Comparison of ENCODE assay signal across 8 cellular contexts in the genomic region with DNA sequence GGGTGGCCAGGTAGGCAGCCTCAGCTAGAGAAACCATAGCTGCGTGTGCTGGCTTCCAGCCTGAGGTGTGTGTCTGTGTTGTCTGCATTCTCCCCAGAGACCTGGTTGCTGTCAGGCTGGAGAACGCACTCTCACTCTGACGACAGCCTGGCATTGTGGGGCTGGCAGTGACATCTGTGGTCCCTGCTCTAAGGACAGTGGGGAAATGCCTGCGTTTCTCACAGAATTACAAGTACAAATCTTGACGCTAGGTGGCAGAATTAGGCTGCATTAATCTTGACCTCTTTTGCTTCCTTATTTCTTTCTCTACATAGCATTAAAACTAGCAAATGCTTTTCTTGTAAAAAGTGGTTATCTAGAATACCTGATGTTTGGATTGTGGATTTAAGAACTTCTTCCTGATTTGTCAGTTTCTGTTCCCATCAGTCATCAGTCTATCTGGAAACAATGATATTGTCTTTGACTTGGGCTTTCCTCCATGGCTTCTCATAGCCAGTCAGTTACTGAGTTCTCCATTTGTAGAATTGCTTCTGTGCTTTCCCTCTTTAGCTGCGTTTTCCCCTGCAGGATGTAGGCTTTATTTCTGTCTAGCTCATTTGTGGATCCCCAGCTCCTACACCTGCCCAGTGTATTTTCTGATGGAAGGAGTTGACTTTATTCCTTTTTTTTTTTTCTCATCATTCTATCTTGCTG.
DNase-seq lines count a peak whose midpoint lies in the region; ATAC-seq and TF ChIP-seq lines count a peak whose summit lies in the region.

No MANE protein-coding gene starts in this region.

- no peaks in the 10 kb centered on the region for H3K27me3 ChIP-seq in RWPE2 (ENCODE audit: insufficient read depth, poor library complexity, severe bottlenecking)
- H3K27me3 ChIP-seq in dorsolateral prefrontal cortex, result no peaks in the 10 kb centered on the region
- H3K27me3 ChIP-seq in right lobe of liver, result no peaks in the 10 kb centered on the region

- H3K9me3 ChIP-seq in RWPE2 (ENCODE audit: severe bottlenecking) (no peaks in the 10 kb centered on the region), right lobe of liver (no peaks in the 10 kb centered on the region)

- H3K9me3 Mint-ChIP-seq in activated CD4-positive, alpha-beta T cell treated with anti-CD3 and anti-CD28 coated beads for 36 hours (ENCODE audit: low read depth), result no peaks in the 10 kb centered on the region
- no peaks in the 10 kb centered on the region for H3K9me3 Mint-ChIP-seq in type B pancreatic cell

- no peak for TF ChIP-seq POLR2A in right lobe of liver (IDR thresholded peaks at IDR 0.05)

- no peaks in the 10 kb centered on the region for H3K36me3 Mint-ChIP-seq in activated CD4-positive, alpha-beta T cell treated with anti-CD3 and anti-CD28 coated beads for 36 hours (ENCODE audit: low read depth)
- peaks cover 4% of the 10 kb centered on the region for H3K36me3 Mint-ChIP-seq in type B pancreatic cell

- no peak overlapping the region for H3K27ac ChIP-seq in RWPE2 (ENCODE audit: poor library complexity, severe bottlenecking)
- no peak overlapping the region for H3K27ac ChIP-seq in dorsolateral prefrontal cortex
- H3K27ac ChIP-seq in right lobe of liver, result no peak overlapping the region

- H3K4me3 ChIP-seq in RWPE2 (ENCODE audit: severe bottlenecking) (no peak overlapping the region), dorsolateral prefrontal cortex (peak overlapping the region in 1 of 59 donors; percentile 8), right lobe of liver (no peak overlapping the region)

- TF ChIP-seq EP300 in Ishikawa (IDR thresholded peaks at IDR 0.05; ENCODE audit: borderline replicate concordance), result no peak

- WGBS in right lobe of liver (ENCODE audit: insufficient coverage, low coverage, low lambda C conversion rate, missing lambda C conversion rate), result 3% methylated on average over 3 of the region's 6 CpGs

- TF ChIP-seq CTCF in RWPE2 (IDR thresholded peaks at IDR 0.05; ENCODE audit: poor library complexity, severe bottlenecking) (peak; percentile 75), dorsolateral prefrontal cortex (IDR thresholded peaks at IDR 0.05 in 54 of 56, conservative IDR thresholded peaks at IDR 0.05 in 2 of 56; ENCODE audit: low read depth in 1 of 56, partially characterized antibody in 56 of 56) (peak; percentile 70 to 97 (median 84)), right lobe of liver (IDR thresholded peaks at IDR 0.05) (peak; percentile 70 to 79 (median 71)), type B pancreatic cell (conservative IDR thresholded peaks at IDR 0.05) (peak; percentile 89)

- H3K4me1 ChIP-seq in RWPE2 (ENCODE audit: insufficient read depth, poor library complexity, severe bottlenecking) (no peaks in the 10 kb centered on the region), right lobe of liver (no peaks in the 10 kb centered on the region)

- peaks cover 14% of the 10 kb centered on the region for H3K27me3 Mint-ChIP-seq in activated CD4-positive, alpha-beta T cell treated with anti-CD3 and anti-CD28 coated beads for 36 hours
- no peaks in the 10 kb centered on the region for H3K27me3 Mint-ChIP-seq in type B pancreatic cell

- no peak overlapping the region for H3K4me3 Mint-ChIP-seq in activated CD4-positive, alpha-beta T cell treated with anti-CD3 and anti-CD28 coated beads for 36 hours
- no peak overlapping the region for H3K4me3 Mint-ChIP-seq in type B pancreatic cell

- POLR2A ChIA-PET in activated CD4-positive, alpha-beta T cell treated with anti-CD3 and anti-CD28 coated beads for 36 hours (lab: Charles Lee), result no interaction called here

- intact Hi-C loops in activated CD4-positive, alpha-beta T cell treated with anti-CD3 and anti-CD28 coated beads for 36 hours (cut with DNase I, micrococcal nuclease), result loop anchor here (1.0 to 10.0 kb wide), 7 partner anchors 405 to 1872 kb away; a partner anchor contains a TSS
- intact Hi-C loops in dorsolateral prefrontal cortex (cut with DNase I), result loop anchor here (2.0 to 10.0 kb wide), 6 partner anchors 318 to 522 kb away; a partner anchor contains a TSS
- intact Hi-C loops in right lobe of liver (cut with DNase I), result loop anchor here in 1 of 2 donors (10.0 kb wide), 1 partner anchor 522 kb away; no protein-coding TSS in a partner anchor

- no peaks in the 10 kb centered on the region for H3K4me1 Mint-ChIP-seq in activated CD4-positive, alpha-beta T cell treated with anti-CD3 and anti-CD28 coated beads for 36 hours
- H3K4me1 Mint-ChIP-seq in type B pancreatic cell (ENCODE audit: unreplicated experiment), result peaks cover 11% of the 10 kb centered on the region

- ATAC-seq in activated CD4-positive, alpha-beta T cell treated with anti-CD3 and anti-CD28 coated beads for 36 hours, result peak; percentile 57
- ATAC-seq in GM21619 (IDR thresholded peaks at IDR 0.05; ENCODE audit: unreplicated experiment), result peak; percentile 78
- peak; percentile 61 for ATAC-seq in RWPE2 (ENCODE audit: low read depth)
- ATAC-seq in right lobe of liver, result peak; percentile 75 to 91 (median 82)

- peak; percentile 89 for TF ChIP-seq RAD21 in Ishikawa (IDR thresholded peaks at IDR 0.05; ENCODE audit: low read depth)

- CTCF ChIA-PET in activated CD4-positive, alpha-beta T cell treated with anti-CD3 and anti-CD28 coated beads for 36 hours (lab: Charles Lee), result interaction anchor here (0.6 to 2.0 kb wide), 9 partner anchors 11 to 1872 kb away, joined by 3 to 6 read pairs (median 3); no protein-coding TSS in a partner anchor

- H3K36me3 ChIP-seq in RWPE2 (ENCODE audit: low read depth) (no peaks in the 10 kb centered on the region), right lobe of liver (no peaks in the 10 kb centered on the region)

- H3K27ac Mint-ChIP-seq in activated CD4-positive, alpha-beta T cell treated with anti-CD3 and anti-CD28 coated beads for 36 hours, result no peak overlapping the region
- H3K27ac Mint-ChIP-seq in type B pancreatic cell, result peak overlapping the region; percentile 75

- no peak for DNase-seq in activated CD4-positive, alpha-beta T cell treated with anti-CD3 and anti-CD28 coated beads for 36 hours
- no peak for DNase-seq in activated CD4-positive, alpha-beta T cell treated with anti-CD3 and anti-CD28 coated beads, Interleukin-2, amount 50 U/mL, for 4 hours
- DNase-seq in RWPE2 (ENCODE audit: low spot score) (no peak), dorsolateral prefrontal cortex (peak in 4 of 10 donors; percentile 20 to 54 (median 37)), right lobe of liver (no peak), type B pancreatic cell (ENCODE audit: extremely low spot score, unreplicated experiment) (no peak)

TF ChIP-seq in Ishikawa, 13 proteins besides CTCF, POLR2A, EP300 and RAD21:
- TF ChIP-seq TCF12 (IDR thresholded peaks at IDR 0.05; ENCODE audit: low read depth) (no peak), ZBTB7A (IDR thresholded peaks at IDR 0.05; ENCODE audit: low read depth) (no peak), FOXM1 (IDR thresholded peaks at IDR 0.05; ENCODE audit: borderline replicate concordance, low read depth) (no peak), YY1 (IDR thresholded peaks at IDR 0.05; ENCODE audit: low read depth) (no peak), CEBPB (IDR thresholded peaks at IDR 0.05) (no peak), TAF1 (IDR thresholded peaks at IDR 0.05; ENCODE audit: low read depth) (no peak), CREB1 (IDR thresholded peaks at IDR 0.05; ENCODE audit: low read depth) (no peak), NFIC (IDR thresholded peaks at IDR 0.05) (no peak), EGR1 (IDR thresholded peaks at IDR 0.05) (no peak), TEAD4 (IDR thresholded peaks at IDR 0.05) (no peak)
- TF ChIP-seq, protein P1, sequence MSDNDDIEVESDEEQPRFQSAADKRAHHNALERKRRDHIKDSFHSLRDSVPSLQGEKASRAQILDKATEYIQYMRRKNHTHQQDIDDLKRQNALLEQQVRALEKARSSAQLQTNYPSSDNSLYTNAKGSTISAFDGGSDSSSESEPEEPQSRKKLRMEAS (IDR thresholded peaks at IDR 0.05), result no peak
- TF ChIP-seq, protein P2, sequence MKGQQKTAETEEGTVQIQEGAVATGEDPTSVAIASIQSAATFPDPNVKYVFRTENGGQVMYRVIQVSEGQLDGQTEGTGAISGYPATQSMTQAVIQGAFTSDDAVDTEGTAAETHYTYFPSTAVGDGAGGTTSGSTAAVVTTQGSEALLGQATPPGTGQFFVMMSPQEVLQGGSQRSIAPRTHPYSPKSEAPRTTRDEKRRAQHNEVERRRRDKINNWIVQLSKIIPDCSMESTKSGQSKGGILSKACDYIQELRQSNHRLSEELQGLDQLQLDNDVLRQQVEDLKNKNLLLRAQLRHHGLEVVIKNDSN (IDR thresholded peaks at IDR 0.05), result no peak
- TF ChIP-seq, protein P3, sequence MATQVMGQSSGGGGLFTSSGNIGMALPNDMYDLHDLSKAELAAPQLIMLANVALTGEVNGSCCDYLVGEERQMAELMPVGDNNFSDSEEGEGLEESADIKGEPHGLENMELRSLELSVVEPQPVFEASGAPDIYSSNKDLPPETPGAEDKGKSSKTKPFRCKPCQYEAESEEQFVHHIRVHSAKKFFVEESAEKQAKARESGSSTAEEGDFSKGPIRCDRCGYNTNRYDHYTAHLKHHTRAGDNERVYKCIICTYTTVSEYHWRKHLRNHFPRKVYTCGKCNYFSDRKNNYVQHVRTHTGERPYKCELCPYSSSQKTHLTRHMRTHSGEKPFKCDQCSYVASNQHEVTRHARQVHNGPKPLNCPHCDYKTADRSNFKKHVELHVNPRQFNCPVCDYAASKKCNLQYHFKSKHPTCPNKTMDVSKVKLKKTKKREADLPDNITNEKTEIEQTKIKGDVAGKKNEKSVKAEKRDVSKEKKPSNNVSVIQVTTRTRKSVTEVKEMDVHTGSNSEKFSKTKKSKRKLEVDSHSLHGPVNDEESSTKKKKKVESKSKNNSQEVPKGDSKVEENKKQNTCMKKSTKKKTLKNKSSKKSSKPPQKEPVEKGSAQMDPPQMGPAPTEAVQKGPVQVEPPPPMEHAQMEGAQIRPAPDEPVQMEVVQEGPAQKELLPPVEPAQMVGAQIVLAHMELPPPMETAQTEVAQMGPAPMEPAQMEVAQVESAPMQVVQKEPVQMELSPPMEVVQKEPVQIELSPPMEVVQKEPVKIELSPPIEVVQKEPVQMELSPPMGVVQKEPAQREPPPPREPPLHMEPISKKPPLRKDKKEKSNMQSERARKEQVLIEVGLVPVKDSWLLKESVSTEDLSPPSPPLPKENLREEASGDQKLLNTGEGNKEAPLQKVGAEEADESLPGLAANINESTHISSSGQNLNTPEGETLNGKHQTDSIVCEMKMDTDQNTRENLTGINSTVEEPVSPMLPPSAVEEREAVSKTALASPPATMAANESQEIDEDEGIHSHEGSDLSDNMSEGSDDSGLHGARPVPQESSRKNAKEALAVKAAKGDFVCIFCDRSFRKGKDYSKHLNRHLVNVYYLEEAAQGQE (IDR thresholded peaks at IDR 0.05; ENCODE audit: low read depth), result no peak
